ENCODE assay signal across 1 cellular context in the genomic region with DNA sequence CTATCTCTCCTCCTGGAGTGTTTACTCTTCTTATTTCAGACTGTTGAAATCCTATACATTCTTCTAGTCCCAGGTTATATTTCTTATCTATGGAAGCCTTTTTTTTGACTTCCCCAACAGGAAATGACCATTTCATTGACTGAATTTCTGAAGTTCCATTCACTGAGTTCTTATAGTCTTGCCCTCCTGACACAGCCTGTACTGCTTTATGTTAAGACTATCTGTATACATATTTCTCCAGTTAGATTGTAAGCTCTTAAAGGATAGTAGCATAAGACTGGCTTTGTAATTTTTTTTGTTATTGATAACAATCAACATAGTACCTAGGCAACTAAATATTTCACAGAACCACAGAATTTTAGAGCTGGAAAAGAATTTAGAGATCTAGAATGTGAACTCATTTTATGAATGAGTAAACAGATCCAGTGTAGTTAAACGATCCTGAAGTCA.
TF ChIP-seq lines count a peak whose summit lies in the region.

No MANE protein-coding gene starts in this region.

TF ChIP-seq in HepG2, 621 proteins besides CTCF, POLR2A, EP300 and RAD21:
- TF ChIP-seq RARA (CRISPR knock-in tag; IDR thresholded peaks at IDR 0.05): no peak
